In genomic region chr12:12734561-12735071, GRCh38 we compare ENCODE assay signal across 10 cellular contexts. TPM values are rescaled to one million over a fixed set of nuclear protein-coding genes. Genes with fewer than 3 reads are reported as not detected.
A peak's percentile ranks its signal among the peaks of the same experiment; 100 is the strongest.
DNase-seq lines count a peak whose midpoint lies in the region; ATAC-seq and TF ChIP-seq lines count a peak whose summit lies in the region.
"Had no signal": no experiment of that assay in that cellular context is flagged by ENCODE, and none has a peak within 500 bp of the region (broad histone marks: within the 10 kb centered on the region; RNA-seq: fewer than 3 reads in every experiment).

No MANE protein-coding gene starts in this region.

- H3K4me2 ChIP-seq in DND-41 (ENCODE audit: insufficient read depth, low read length), result no peak overlapping the region

- H3K4me3 Mint-ChIP-seq in type B pancreatic cell, result no peak overlapping the region

- TF ChIP-seq CTCF in DND-41 (IDR thresholded peaks at IDR 0.05; ENCODE audit: borderline replicate concordance, extremely low read depth, low read length, poor library complexity, severe bottlenecking), result no peak
- no peak for TF ChIP-seq CTCF in fibroblast of villous mesenchyme (IDR thresholded peaks at IDR 0.05; ENCODE audit: insufficient read depth, low read depth, low read length)
- TF ChIP-seq CTCF in type B pancreatic cell (conservative IDR thresholded peaks at IDR 0.05), result no peak

- peaks cover 42% of the 10 kb centered on the region for H3K4me1 ChIP-seq in DND-41 (ENCODE audit: insufficient read depth, low read length)
- peaks cover 32% of the 10 kb centered on the region for H3K4me1 ChIP-seq in SJSA1 (replicated peaks)

- no peak overlapping the region for H3K27ac Mint-ChIP-seq in type B pancreatic cell

- H3K9me3 Mint-ChIP-seq in type B pancreatic cell, result no peaks in the 10 kb centered on the region

- no peak overlapping the region for H2AFZ ChIP-seq in DND-41 (ENCODE audit: low read depth, low read length)

- peaks cover 68% of the 10 kb centered on the region for H3K79me2 ChIP-seq in DND-41 (ENCODE audit: insufficient read depth, low read length)

- H4K20me1 ChIP-seq in DND-41 (ENCODE audit: insufficient read depth, low read length), result peaks cover 3% of the 10 kb centered on the region; the same call in 1 of the 2 replicates

- no peak overlapping the region for H3K9ac ChIP-seq in DND-41 (ENCODE audit: low read depth, low read length)

- H3K36me3 Mint-ChIP-seq in type B pancreatic cell, result peaks cover 9% of the 10 kb centered on the region

- H3K27ac ChIP-seq in DND-41 (ENCODE audit: low read length) (peak overlapping the region; percentile 30; the same call in 1 of the 2 replicates), SJSA1 (peak overlapping the region; percentile 55)

- DNase-seq in DND-41 (no peak), SJSA1 (ENCODE audit: low read depth in 1 of 2, low spot score in 2 of 2) (peak in 1 of 2 experiments; percentile 44), fibroblast of villous mesenchyme (ENCODE audit: low read depth) (peak; percentile 63), sciatic nerve (ENCODE audit: low spot score) (no peak), type B pancreatic cell (ENCODE audit: extremely low spot score, unreplicated experiment) (no peak)
- DNase-seq in stimulated activated CD4-positive, alpha-beta T cell treated with anti-CD3 and anti-CD28 coated beads, Interleukin-2, amount 100 ng/mL, for 24 hours, result no peak
- DNase-seq: activated effector memory CD4-positive, alpha-beta T cell treated with Interleukin-2 at 50 U/mL for 16 hours; glutamatergic neuron had no signal

- no peaks in the 10 kb centered on the region for H3K27me3 ChIP-seq in DND-41 (ENCODE audit: insufficient read depth, low read length, poor library complexity)
- no peaks in the 10 kb centered on the region for H3K27me3 ChIP-seq in SJSA1 (replicated peaks)

- no peak for ATAC-seq in DND-41 (ENCODE audit: insufficient read depth, low read depth)
- peak; percentile 54 for ATAC-seq in sciatic nerve
- no peak for ATAC-seq in HG03159 (IDR thresholded peaks at IDR 0.05; ENCODE audit: unreplicated experiment)
- ATAC-seq in GM18907 (IDR thresholded peaks at IDR 0.05; ENCODE audit: unreplicated experiment), result no peak

- H3K9me3 ChIP-seq in DND-41 (ENCODE audit: insufficient read depth, low read length, severe bottlenecking), result no peaks in the 10 kb centered on the region
- H3K9me3 ChIP-seq in SJSA1 (replicated peaks), result no peaks in the 10 kb centered on the region

- intact Hi-C loops in sciatic nerve (cut with DNase I), result no loop called here

- H3K4me3 ChIP-seq in DND-41 (ENCODE audit: low read depth in 1 of 2, low read length in 2 of 2) (no peak overlapping the region), SJSA1 (peak overlapping the region; percentile 17), fibroblast of villous mesenchyme (ENCODE audit: low read depth, low read length) (peak overlapping the region; percentile 44)

- H3K27me3 Mint-ChIP-seq in type B pancreatic cell, result peaks cover 2% of the 10 kb centered on the region

- H3K4me1 Mint-ChIP-seq in type B pancreatic cell (ENCODE audit: unreplicated experiment), result peaks cover 20% of the 10 kb centered on the region

- H3K36me3 ChIP-seq in DND-41 (ENCODE audit: insufficient read depth, low read length) (peaks cover 8% of the 10 kb centered on the region; the same call in 1 of the 2 replicates), SJSA1 (peaks cover 26% of the 10 kb centered on the region)

RNA-seq across cellular contexts. Expression of gene CDKN1B, which starts 17.4 kb away (rescaled TPM):
- 42.8 and 44.8 TPM in 2 replicates for total RNA-seq in SJSA1 (2014; rRNA removed; shearing (Covaris generic))
- total RNA-seq in fibroblast of villous mesenchyme (53.1 and 56.6 TPM in 2 replicates), sciatic nerve (110 TPM), type B pancreatic cell (ENCODE audit: low replicate concordance) (49.6 and 85.5 TPM in 2 replicates)

RNA-seq across cellular contexts. Expression of gene GPR19, which starts 38.6 kb away (rescaled TPM):
- 0.78 and 1.8 TPM in 2 replicates for total RNA-seq in SJSA1 (2014; rRNA removed; shearing (Covaris generic))
- total RNA-seq in fibroblast of villous mesenchyme, result under 0.01 and 0.32 TPM in 2 replicates
- 0.62 TPM for total RNA-seq in sciatic nerve
- total RNA-seq in type B pancreatic cell (ENCODE audit: low replicate concordance), result 1.6 and 3.6 TPM in 2 replicates

RNA-seq across cellular contexts. Expression of gene APOLD1, which starts 50.8 kb away (rescaled TPM):
- 6.5 and 10.6 TPM in 2 replicates for total RNA-seq in SJSA1 (2014; rRNA removed; shearing (Covaris generic))
- total RNA-seq in fibroblast of villous mesenchyme, result 9.3 and 14.7 TPM in 2 replicates
- total RNA-seq in sciatic nerve, result 41.1 TPM
- total RNA-seq in type B pancreatic cell (ENCODE audit: low replicate concordance), result 2.9 and 5.6 TPM in 2 replicates

Comparison
In these comparisons a context has a peak if more than half of its experiments do, and no peak if none do; other contexts are left out.
1. H3K4me3 ChIP-seq: peak in SJSA1 (single experiment) and fibroblast of villous mesenchyme (single experiment); none in DND-41 (0 of 2).